Comparison of ENCODE assay signal across 18 cellular contexts in the genomic region with DNA sequence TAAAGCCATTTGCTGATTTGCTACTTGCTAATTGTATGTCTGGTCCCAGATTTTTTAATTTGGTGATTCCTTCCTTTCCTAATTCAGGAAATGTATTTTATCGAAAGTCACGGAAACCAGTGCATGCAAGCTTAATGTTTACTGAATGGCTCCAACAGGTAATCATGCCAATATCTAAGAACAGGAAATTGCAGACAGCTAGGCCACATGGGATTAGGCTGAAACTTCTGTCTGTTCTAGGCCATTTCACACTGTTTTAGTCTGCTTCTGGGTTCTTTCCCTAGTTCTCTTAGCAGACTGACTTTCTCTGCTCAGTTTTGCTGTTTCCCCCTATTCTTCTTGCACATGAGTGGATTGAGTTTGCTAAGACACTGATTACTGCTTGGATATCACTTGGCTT.
DNase-seq lines count a peak whose midpoint lies in the region; ATAC-seq and TF ChIP-seq lines count a peak whose summit lies in the region.
"Had no signal": no experiment of that assay in that cellular context is flagged by ENCODE, and none has a peak within 500 bp of the region (broad histone marks: within the 10 kb centered on the region; RNA-seq: fewer than 3 reads in every experiment).

No MANE protein-coding gene starts in this region.

- peak overlapping the region in 1 of 6 donors; percentile 11 for H3K27ac Mint-ChIP-seq in naive B cell
- H3K27ac Mint-ChIP-seq: CD14-positive monocyte had no signal

- no peaks in the 10 kb centered on the region for H4K20me1 ChIP-seq in BLaER1 treated with 17β-estradiol and CSF1 and Interleukin-3, amounts not matched to agents 10 nM and 100 nM

- no peaks in the 10 kb centered on the region for H3K9me3 Mint-ChIP-seq in naive B cell

- no peak overlapping the region for H3K4me3 Mint-ChIP-seq in naive B cell
- H3K4me3 Mint-ChIP-seq: CD14-positive monocyte had no signal

- peak overlapping the region in 6 of 11 experiments; percentile 33 to 61 (median 42); a peak in 12 of 22 replicates for H3K27ac ChIP-seq in BLaER1 treated with 17β-estradiol and CSF1 and Interleukin-3, amounts not matched to agents 10 nM and 100 nM
- H3K27ac ChIP-seq: KMS-11 had no signal

- ATAC-seq in GM21825 (IDR thresholded peaks at IDR 0.05; ENCODE audit: unreplicated experiment) (peak; percentile 42), HG03571 (IDR thresholded peaks at IDR 0.05; ENCODE audit: unreplicated experiment) (peak; percentile 49), naive B cell (ENCODE audit: low read depth in 2 of 2) (peak; percentile 65 to 71), omental fat pad (ENCODE audit: low FRiP score) (no peak)
- ATAC-seq: HepG2, SK-N-SH treated with all-trans-retinoic acid at 6 μM for 48 hours had no signal

- no peak for DNase-seq in naive B cell
- DNase-seq in omental fat pad (ENCODE audit: low spot score): no peak
- DNase-seq in HPDE6-E6E7 (ENCODE audit: extremely low spot score): no peak
- DNase-seq in NCI-H748 treated with DMSO at 0.1 percent for 48 hours (lab: John Stamatoyannopoulos, UW): no peak
- DNase-seq: DMS 273 treated with DMSO at 0.1 percent for 48 hours, GOT3, NCI-H1092, NCI-H2081 treated with DMSO at 0.1 percent for 48 hours, NCI-H510A, SHP77 treated with DMSO at 0.1 percent for 48 hours, T-helper 1 cell had no signal

- H3K36me3 Mint-ChIP-seq in naive B cell: peaks cover 0 to 4% of the 10 kb centered on the region in 2 donors
- H3K36me3 Mint-ChIP-seq: CD14-positive monocyte had no signal

- no peaks in the 10 kb centered on the region for H3K36me3 ChIP-seq in BLaER1 treated with 17β-estradiol and CSF1 and Interleukin-3, amounts not matched to agents 10 nM and 100 nM

- H3K9me3 ChIP-seq in BLaER1 treated with 17β-estradiol and CSF1 and Interleukin-3, amounts not matched to agents 10 nM and 100 nM (replicated peaks in 1 of 11): no peaks in the 10 kb centered on the region

- H3K4me3 ChIP-seq in BLaER1 treated with 17β-estradiol and CSF1 and Interleukin-3, amounts not matched to agents 10 nM and 100 nM: no peak overlapping the region

- peak overlapping the region in 9 of 11 experiments; percentile 45 to 83 (median 65); a peak in 18 of 22 replicates for H3K4me2 ChIP-seq in BLaER1 treated with 17β-estradiol and CSF1 and Interleukin-3, amounts not matched to agents 10 nM and 100 nM
- H3K4me2 ChIP-seq: KMS-11 had no signal

- peaks cover 18 to 21% (median 19%) of the 10 kb centered on the region in 3 donors for H3K4me1 Mint-ChIP-seq in naive B cell
- H3K4me1 Mint-ChIP-seq: CD14-positive monocyte had no signal

- no peaks in the 10 kb centered on the region for H3K27me3 ChIP-seq in BLaER1 treated with 17β-estradiol and CSF1 and Interleukin-3, amounts not matched to agents 10 nM and 100 nM

- no peak for TF ChIP-seq CTCF in omental fat pad (IDR thresholded peaks at IDR 0.05)

- H3K9ac ChIP-seq in BLaER1 treated with 17β-estradiol and CSF1 and Interleukin-3, amounts not matched to agents 10 nM and 100 nM: peak overlapping the region in 1 of 11 experiments; percentile 32; a peak in 1 of 22 replicates
- H3K9ac ChIP-seq: KMS-11 had no signal

- H3K4me1 ChIP-seq in BLaER1 treated with 17β-estradiol and CSF1 and Interleukin-3, amounts not matched to agents 10 nM and 100 nM: peaks cover 0 to 57% (median 49%) of the 10 kb centered on the region in 10 experiments; a peak in 16 of 20 replicates

- peaks cover 0 to 6% (median 0%) of the 10 kb centered on the region in 3 donors for H3K27me3 Mint-ChIP-seq in naive B cell
